In the genomic region with DNA sequence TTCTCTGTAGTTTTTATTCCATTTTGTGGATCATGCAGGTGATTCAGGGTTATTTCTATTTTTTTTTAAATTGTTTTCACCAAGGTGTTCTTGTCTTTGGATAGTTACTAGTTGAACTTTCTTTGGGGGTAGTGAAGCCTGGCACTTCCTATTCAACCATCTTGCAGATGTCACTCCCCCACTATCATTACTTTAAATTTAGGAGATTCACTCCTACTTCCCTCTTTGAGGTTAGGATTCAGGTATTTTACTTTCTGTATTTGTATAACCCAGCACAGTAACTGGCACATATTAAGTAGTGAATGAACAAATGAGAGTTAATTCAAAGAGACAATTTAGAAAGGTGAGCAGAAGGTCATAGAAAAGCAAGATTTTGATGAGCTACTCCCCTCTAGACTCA, we compare ENCODE assay signal across 34 cellular contexts.
"Had no signal": no experiment of that assay in that cellular context is flagged by ENCODE, and none has a peak within 500 bp of the region (broad histone marks: within the 10 kb centered on the region; RNA-seq: fewer than 3 reads in every experiment).

No MANE protein-coding gene starts in this region.

- H3K27me3 ChIP-seq: MG63 had no signal

- H3K9ac ChIP-seq: KMS-11 had no signal

- H3K4me3 ChIP-seq: MG63 had no signal

- DNase-seq: Karpas-422, Kasumi-1, MG63, MM.1S, NCI-H1048, NCI-H1092, NCI-H1092 treated with DMSO at 0.1 percent for 48 hours, NCI-H1105, NCI-H1105 treated with DMSO at 0.1 percent for 48 hours, NCI-H1417, NCI-H1417 treated with DMSO at 0.1 percent for 48 hours, NCI-H1436, NCI-H1436 treated with DMSO at 0.1 percent for 48 hours, NCI-H146, NCI-H1694, NCI-H1694 treated with DMSO at 0.1 percent for 48 hours, NCI-H187, NCI-H187 treated with DMSO at 0.1 percent for 48 hours, NCI-H1930, NCI-H2029, NCI-H2029 treated with DMSO at 0.1 percent for 48 hours, NCI-H2081, NCI-H2081 treated with DMSO at 0.1 percent for 48 hours, NCI-H2107, NCI-H2171, NCI-H2171 treated with DMSO at 0.1 percent for 48 hours, NCI-H2227 treated with DMSO at 0.1 percent for 48 hours, NCI-H226, NCI-H345, NCI-H446, NCI-H446 treated with DMSO at 0.1 percent for 48 hours, NCI-H510A, NCI-H510A treated with DMSO at 0.1 percent for 48 hours had no signal

- H3K9me3 ChIP-seq: MG63 had no signal

- H3K4me2 ChIP-seq: KMS-11 had no signal

- H3K27ac ChIP-seq: KMS-11 had no signal

- H3K36me3 ChIP-seq: MG63 had no signal
